ENCODE assay signal across 9 cellular contexts in the genomic region with DNA sequence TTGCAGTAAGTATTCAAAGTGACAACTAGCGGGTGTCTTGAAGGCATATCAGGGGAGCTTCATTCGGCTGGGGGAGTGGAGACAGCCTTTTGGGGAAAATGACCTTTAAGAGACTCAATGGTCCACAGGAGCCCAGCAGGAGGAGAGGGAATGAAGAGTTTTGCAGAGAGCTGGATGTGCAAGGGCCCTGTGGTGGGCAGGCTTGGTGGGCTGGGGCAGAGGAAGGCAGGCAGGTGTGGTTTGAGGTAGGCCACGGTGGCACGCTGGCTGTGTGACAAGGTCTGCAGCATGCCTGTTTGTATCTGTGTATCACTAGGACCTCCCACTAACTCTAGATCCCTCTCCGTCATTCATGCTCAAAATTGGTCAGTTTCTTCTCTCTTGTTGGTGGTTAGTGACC. TPM values are rescaled to one million over a fixed set of nuclear protein-coding genes. Genes with fewer than 3 reads are reported as not detected.
"Had no signal": no experiment of that assay in that cellular context is flagged by ENCODE, and none has a peak within 500 bp of the region (broad histone marks: within the 10 kb centered on the region; RNA-seq: fewer than 3 reads in every experiment).

No MANE protein-coding gene starts in this region.

- H3K27ac ChIP-seq: HL-60 had no signal

- H3K4me2 ChIP-seq: GM23338 had no signal

- H3K36me3 Mint-ChIP-seq: IgD-negative memory B cell had no signal

- DNase-seq: H9, HCEC 1CT, HFFc6 had no signal

- ATAC-seq: GM23338, HepG2 had no signal

- H3K27ac Mint-ChIP-seq: GM23338, H9, HFFc6, IgD-negative memory B cell had no signal

- H3K9me3 Mint-ChIP-seq: GM23338, H9, HFFc6 had no signal

- H3K4me3 Mint-ChIP-seq: GM23338, H9, HFFc6, IgD-negative memory B cell had no signal

- H3K4me1 Mint-ChIP-seq: GM23338, H9 had no signal

- H2AFZ ChIP-seq: GM23338 had no signal

- H3K4me3 ChIP-seq: GM23338 had no signal

RNA-seq across cellular contexts. Expression of gene CD8B2, which starts 53.7 kb away (rescaled TPM):
- total RNA-seq: GM23338, H1, H9, HepG2, HFFc6, HT1080 had no signal
- polyA plus RNA-seq: HepG2, IgD-negative memory B cell had no signal
